In the genomic region with DNA sequence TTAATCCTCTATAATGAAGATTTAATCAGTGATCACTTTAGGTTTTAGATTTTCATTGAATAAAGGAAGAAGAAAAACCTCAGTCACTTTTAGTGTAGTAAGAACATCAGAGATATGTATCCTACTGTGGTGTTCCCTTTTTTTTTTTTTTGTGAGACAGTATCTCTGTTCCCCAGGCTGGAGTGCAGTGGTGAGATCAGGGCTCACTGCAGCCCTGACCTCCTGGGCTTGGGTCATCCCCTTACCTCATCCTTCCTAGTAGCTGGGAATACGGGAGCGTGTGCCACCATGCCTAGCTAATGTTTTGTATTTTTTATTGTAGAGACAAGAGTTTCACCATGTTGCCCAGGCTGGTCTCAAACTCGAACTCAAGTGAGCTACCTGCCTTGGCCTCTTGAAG, we compare ENCODE assay signal across 1 cellular context.
TF ChIP-seq lines count a peak whose summit lies in the region.

No MANE protein-coding gene starts in this region.

TF ChIP-seq in GM23338, 12 proteins besides CTCF, POLR2A, EP300 and RAD21 (continued from another document):
- TF ChIP-seq, protein P1, sequence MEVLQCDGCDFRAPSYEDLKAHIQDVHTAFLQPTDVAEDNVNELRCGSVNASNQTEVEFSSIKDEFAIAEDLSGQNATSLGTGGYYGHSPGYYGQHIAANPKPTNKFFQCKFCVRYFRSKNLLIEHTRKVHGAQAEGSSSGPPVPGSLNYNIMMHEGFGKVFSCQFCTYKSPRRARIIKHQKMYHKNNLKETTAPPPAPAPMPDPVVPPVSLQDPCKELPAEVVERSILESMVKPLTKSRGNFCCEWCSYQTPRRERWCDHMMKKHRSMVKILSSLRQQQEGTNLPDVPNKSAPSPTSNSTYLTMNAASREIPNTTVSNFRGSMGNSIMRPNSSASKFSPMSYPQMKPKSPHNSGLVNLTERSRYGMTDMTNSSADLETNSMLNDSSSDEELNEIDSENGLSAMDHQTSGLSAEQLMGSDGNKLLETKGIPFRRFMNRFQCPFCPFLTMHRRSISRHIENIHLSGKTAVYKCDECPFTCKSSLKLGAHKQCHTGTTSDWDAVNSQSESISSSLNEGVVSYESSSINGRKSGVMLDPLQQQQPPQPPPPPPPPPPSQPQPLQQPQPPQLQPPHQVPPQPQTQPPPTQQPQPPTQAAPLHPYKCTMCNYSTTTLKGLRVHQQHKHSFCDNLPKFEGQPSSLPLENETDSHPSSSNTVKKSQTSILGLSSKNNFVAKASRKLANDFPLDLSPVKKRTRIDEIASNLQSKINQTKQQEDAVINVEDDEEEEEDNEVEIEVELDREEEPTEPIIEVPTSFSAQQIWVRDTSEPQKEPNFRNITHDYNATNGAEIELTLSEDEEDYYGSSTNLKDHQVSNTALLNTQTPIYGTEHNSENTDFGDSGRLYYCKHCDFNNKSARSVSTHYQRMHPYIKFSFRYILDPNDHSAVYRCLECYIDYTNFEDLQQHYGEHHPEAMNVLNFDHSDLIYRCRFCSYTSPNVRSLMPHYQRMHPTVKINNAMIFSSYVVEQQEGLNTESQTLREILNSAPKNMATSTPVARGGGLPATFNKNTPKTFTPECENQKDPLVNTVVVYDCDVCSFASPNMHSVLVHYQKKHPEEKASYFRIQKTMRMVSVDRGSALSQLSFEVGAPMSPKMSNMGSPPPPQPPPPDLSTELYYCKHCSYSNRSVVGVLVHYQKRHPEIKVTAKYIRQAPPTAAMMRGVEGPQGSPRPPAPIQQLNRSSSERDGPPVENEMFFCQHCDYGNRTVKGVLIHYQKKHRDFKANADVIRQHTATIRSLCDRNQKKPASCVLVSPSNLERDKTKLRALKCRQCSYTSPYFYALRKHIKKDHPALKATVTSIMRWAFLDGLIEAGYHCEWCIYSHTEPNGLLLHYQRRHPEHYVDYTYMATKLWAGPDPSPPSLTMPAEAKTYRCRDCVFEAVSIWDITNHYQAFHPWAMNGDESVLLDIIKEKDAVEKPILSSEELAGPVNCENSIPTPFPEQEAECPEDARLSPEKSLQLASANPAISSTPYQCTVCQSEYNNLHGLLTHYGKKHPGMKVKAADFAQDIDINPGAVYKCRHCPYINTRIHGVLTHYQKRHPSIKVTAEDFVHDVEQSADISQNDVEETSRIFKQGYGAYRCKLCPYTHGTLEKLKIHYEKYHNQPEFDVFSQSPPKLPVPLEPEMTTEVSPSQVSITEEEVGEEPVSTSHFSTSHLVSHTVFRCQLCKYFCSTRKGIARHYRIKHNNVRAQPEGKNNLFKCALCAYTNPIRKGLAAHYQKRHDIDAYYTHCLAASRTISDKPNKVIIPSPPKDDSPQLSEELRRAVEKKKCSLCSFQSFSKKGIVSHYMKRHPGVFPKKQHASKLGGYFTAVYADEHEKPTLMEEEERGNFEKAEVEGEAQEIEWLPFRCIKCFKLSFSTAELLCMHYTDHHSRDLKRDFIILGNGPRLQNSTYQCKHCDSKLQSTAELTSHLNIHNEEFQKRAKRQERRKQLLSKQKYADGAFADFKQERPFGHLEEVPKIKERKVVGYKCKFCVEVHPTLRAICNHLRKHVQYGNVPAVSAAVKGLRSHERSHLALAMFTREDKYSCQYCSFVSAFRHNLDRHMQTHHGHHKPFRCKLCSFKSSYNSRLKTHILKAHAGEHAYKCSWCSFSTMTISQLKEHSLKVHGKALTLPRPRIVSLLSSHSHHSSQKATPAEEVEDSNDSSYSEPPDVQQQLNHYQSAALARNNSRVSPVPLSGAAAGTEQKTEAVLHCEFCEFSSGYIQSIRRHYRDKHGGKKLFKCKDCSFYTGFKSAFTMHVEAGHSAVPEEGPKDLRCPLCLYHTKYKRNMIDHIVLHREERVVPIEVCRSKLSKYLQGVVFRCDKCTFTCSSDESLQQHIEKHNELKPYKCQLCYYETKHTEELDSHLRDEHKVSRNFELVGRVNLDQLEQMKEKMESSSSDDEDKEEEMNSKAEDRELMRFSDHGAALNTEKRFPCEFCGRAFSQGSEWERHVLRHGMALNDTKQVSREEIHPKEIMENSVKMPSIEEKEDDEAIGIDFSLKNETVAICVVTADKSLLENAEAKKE (CRISPR knock-in tag; IDR thresholded peaks at IDR 0.05): no peak
- TF ChIP-seq POLR2AphosphoS5 (IDR thresholded peaks at IDR 0.05; ENCODE audit: low read depth) (no peak), CREB1 (CRISPR knock-in tag; IDR thresholded peaks at IDR 0.05; ENCODE audit: low read depth) (no peak), ZNF331 (CRISPR knock-in tag; IDR thresholded peaks at IDR 0.05; ENCODE audit: low read depth) (no peak), EZH2 (IDR thresholded peaks at IDR 0.05; ENCODE audit: low read depth, unreplicated experiment) (no peak), EZH2phosphoT487 (IDR thresholded peaks at IDR 0.05; ENCODE audit: unreplicated experiment) (no peak)
